Comparison of ENCODE assay signal across 1 cellular context in the genomic region with DNA sequence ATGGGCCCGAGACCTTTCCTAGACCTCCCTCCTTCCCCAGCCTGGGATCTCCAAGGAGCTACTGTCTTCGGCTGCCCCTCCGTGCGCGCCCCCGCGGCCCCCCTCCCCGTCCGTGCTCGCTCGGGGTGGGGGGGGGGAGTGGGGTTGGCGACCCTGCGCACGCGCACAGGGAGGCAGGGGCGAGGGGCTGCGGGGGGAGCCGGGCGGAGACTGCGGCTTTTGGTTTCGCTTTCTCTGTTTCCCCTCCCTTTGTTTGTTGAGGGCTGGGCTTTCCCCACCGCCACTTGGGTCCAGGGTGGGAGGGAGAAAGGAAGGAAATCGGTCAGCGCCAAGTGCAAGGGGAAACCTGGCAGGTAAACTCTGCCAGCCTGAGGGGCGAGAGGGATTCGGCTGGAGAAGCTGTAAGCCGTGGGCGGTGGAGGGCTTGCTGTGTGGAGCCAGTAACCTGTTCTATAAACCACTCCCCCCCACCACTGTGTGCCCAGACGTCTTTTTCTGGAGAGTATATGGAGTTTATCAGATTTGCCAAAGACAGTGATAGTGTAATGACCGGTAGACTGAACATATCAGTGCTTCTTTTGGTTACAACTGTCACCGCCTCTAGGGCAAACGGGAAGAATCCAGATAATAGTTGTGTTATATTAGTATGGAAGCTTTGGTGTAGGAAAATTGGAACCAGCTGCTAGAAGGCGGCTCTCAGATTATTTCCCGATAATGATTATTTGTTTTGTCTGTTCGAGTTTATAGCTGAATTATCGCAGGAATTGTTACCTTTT.
TF ChIP-seq lines count a peak whose summit lies in the region.

No MANE protein-coding gene starts in this region.

TF ChIP-seq in K562, 482 proteins besides CTCF, POLR2A, EP300 and RAD21 (continued from another document):
- TF ChIP-seq MAZ (CRISPR knock-in tag; conservative IDR thresholded peaks at IDR 0.05 in 1 of 2, IDR thresholded peaks at IDR 0.05 in 1 of 2) (peak in 1 of 2 experiments; percentile 66; a peak in 1 of 4 replicates), SMAD2 (IDR thresholded peaks at IDR 0.05; ENCODE audit: low read depth, low read length) (no peak), ILF3 (IDR thresholded peaks at IDR 0.05; ENCODE audit: borderline replicate concordance) (no peak), SMAD4 (CRISPR knock-in tag; conservative IDR thresholded peaks at IDR 0.05) (0 out of 2 replicates have a peak, but pooled peaks have one; percentile 17), ZNF282 (CRISPR knock-in tag; IDR thresholded peaks at IDR 0.05) (no peak), TAF9B (IDR thresholded peaks at IDR 0.05; ENCODE audit: partially characterized antibody) (no peak), ETS1 (conservative IDR thresholded peaks at IDR 0.05; ENCODE audit: control insufficient read depth, low read depth, low read length) (no peak; the same call in none of the 2 replicates), NR0B1 (IDR thresholded peaks at IDR 0.05; ENCODE audit: partially characterized antibody) (no peak), POU5F1 (IDR thresholded peaks at IDR 0.05; ENCODE audit: borderline replicate concordance, low read depth, low read length, partially characterized antibody) (no peak), ZNF3 (CRISPR knock-in tag; IDR thresholded peaks at IDR 0.05) (no peak), SRSF7 (optimal IDR thresholded peaks at IDR 0.05; ENCODE audit: low read depth, low read length) (no peak), RBM22 (IDR thresholded peaks at IDR 0.05; ENCODE audit: low read depth, low read length, poor library complexity, severe bottlenecking) (no peak), ZNF511 (CRISPR knock-in tag; IDR thresholded peaks at IDR 0.05) (no peak; the same call in 1 of the 2 replicates), RCOR1 (IDR thresholded peaks at IDR 0.05; ENCODE audit: borderline replicate concordance in 1 of 2, low read depth in 2 of 2, low read length in 2 of 2) (no peak), AFF4 (CRISPR knock-in tag; IDR thresholded peaks at IDR 0.05) (peak; percentile 16; the same call in 1 of the 2 replicates), NKRF (IDR thresholded peaks at IDR 0.05; ENCODE audit: borderline replicate concordance) (no peak; the same call in 1 of the 2 replicates), LCOR (CRISPR knock-in tag; IDR thresholded peaks at IDR 0.05) (peak; percentile 39; the same call in 1 of the 2 replicates), CREB3 (tag; conservative IDR thresholded peaks at IDR 0.05; ENCODE audit: low read depth) (no peak), ZC3H4 (CRISPR knock-in tag; IDR thresholded peaks at IDR 0.05; ENCODE audit: borderline replicate concordance) (peak; percentile 28; the same call in 1 of the 2 replicates), USF1 (CRISPR knock-in tag; IDR thresholded peaks at IDR 0.05) (no peak), SIRT6 (IDR thresholded peaks at IDR 0.05; ENCODE audit: low read depth, low read length) (no peak), ELK1 (CRISPR knock-in tag; IDR thresholded peaks at IDR 0.05) (no peak)
- TF ChIP-seq, protein P1, sequence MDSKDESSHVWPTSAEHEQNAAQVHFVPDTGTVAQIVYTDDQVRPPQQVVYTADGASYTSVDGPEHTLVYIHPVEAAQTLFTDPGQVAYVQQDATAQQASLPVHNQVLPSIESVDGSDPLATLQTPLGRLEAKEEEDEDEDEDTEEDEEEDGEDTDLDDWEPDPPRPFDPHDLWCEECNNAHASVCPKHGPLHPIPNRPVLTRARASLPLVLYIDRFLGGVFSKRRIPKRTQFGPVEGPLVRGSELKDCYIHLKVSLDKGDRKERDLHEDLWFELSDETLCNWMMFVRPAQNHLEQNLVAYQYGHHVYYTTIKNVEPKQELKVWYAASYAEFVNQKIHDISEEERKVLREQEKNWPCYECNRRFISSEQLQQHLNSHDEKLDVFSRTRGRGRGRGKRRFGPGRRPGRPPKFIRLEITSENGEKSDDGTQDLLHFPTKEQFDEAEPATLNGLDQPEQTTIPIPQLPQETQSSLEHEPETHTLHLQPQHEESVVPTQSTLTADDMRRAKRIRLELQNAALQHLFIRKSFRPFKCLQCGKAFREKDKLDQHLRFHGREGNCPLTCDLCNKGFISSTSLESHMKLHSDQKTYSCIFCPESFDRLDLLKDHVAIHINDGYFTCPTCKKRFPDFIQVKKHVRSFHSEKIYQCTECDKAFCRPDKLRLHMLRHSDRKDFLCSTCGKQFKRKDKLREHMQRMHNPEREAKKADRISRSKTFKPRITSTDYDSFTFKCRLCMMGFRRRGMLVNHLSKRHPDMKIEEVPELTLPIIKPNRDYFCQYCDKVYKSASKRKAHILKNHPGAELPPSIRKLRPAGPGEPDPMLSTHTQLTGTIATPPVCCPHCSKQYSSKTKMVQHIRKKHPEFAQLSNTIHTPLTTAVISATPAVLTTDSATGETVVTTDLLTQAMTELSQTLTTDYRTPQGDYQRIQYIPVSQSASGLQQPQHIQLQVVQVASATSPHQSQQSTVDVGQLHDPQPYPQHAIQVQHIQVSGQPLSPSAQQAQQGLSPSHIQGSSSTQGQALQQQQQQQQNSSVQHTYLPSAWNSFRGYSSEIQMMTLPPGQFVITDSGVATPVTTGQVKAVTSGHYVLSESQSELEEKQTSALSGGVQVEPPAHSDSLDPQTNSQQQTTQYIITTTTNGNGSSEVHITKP (IDR thresholded peaks at IDR 0.05; ENCODE audit: partially characterized antibody), result peak; percentile 26
- TF ChIP-seq, protein P2, sequence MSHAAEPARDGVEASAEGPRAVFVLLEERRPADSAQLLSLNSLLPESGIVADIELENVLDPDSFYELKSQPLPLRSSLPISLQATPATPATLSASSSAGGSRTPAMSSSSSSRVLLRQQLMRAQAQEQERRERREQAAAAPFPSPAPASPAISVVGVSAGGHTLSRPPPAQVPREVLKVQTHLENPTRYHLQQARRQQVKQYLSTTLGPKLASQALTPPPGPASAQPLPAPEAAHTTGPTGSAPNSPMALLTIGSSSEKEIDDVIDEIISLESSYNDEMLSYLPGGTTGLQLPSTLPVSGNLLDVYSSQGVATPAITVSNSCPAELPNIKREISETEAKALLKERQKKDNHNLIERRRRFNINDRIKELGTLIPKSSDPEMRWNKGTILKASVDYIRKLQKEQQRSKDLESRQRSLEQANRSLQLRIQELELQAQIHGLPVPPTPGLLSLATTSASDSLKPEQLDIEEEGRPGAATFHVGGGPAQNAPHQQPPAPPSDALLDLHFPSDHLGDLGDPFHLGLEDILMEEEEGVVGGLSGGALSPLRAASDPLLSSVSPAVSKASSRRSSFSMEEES (CRISPR knock-in tag; IDR thresholded peaks at IDR 0.05), result no peak
- TF ChIP-seq, protein P3, sequence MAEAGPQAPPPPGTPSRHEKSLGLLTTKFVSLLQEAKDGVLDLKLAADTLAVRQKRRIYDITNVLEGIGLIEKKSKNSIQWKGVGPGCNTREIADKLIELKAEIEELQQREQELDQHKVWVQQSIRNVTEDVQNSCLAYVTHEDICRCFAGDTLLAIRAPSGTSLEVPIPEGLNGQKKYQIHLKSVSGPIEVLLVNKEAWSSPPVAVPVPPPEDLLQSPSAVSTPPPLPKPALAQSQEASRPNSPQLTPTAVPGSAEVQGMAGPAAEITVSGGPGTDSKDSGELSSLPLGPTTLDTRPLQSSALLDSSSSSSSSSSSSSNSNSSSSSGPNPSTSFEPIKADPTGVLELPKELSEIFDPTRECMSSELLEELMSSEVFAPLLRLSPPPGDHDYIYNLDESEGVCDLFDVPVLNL (CRISPR knock-in tag; IDR thresholded peaks at IDR 0.05; ENCODE audit: low read depth), result no peak
